21 cellular contexts compared by ENCODE assay signal in genomic region chr9:134600431-134600830, GRCh38. TPM values are rescaled to one million over a fixed set of nuclear protein-coding genes. Genes with fewer than 3 reads are reported as not detected.
"Had no signal": no experiment of that assay in that cellular context is flagged by ENCODE, and none has a peak within 500 bp of the region (broad histone marks: within the 10 kb centered on the region; RNA-seq: fewer than 3 reads in every experiment).

No MANE protein-coding gene starts in this region.

- H3K36me3 ChIP-seq: heart left ventricle, right lobe of liver, thyroid gland had no signal

- H3K27ac ChIP-seq: heart left ventricle, right lobe of liver, thyroid gland had no signal

- H3K4me1 ChIP-seq: right lobe of liver, thyroid gland had no signal

- H3K27me3 ChIP-seq: right lobe of liver, thyroid gland had no signal

- H3K4me3 ChIP-seq: heart left ventricle, mucosa of descending colon, right lobe of liver, thyroid gland had no signal

- DNase-seq: activated CD4-positive, alpha-beta T cell treated with anti-CD3 and anti-CD28 coated beads, Interleukin-2, amount 10 ng/mL, durations not matched to agents 7 days and 5 days; activated CD4-positive, CD25-positive, alpha-beta regulatory T cell treated with anti-CD3 and anti-CD28 coated beads, Interleukin-2, amount 50 U/mL, for 72 hours; activated CD8-positive, alpha-beta T cell treated with anti-CD3 and anti-CD28 coated beads for 36 hours; activated gamma-delta T cell treated with Interleukin-2 at 50 U/mL for 16 hours; activated naive CD4-positive, alpha-beta T cell treated with anti-CD3 and anti-CD28 coated beads, Interleukin-2, amount 50 U/mL, for 16 hours; activated T-cell treated with anti-CD3 and anti-CD28 coated beads, Interleukin-2, amount 50 U/mL, for 4 hours; amniotic stem cell; caudate nucleus; foreskin fibroblast; heart left ventricle; hypothalamus; immature natural killer cell; mucosa of descending colon; stimulated activated CD4-positive, alpha-beta T cell treated with anti-CD3 and anti-CD28 coated beads, Interleukin-4, amount 100 ng/mL, for 24 hours; stimulated activated naive CD8-positive, alpha-beta T cell treated with anti-CD3 and anti-CD28 coated beads, Interleukin-15, amount 100 ng/mL, for 72 hours; substantia nigra; T-helper 17 cell; T1000; thyroid gland had no signal

- H3K9me3 ChIP-seq: mucosa of descending colon, right lobe of liver, thyroid gland had no signal

RNA-seq across cellular contexts. Expression of gene COL5A1, which starts 41.2 kb away (rescaled TPM):
- total RNA-seq: natural killer cell treated with Interleukin-12 subunit alpha and Interleukin-12 subunit beta and Interleukin-15 and Interleukin-18, amount 100 ng/mL, for 72 hours had no signal
- polyA plus RNA-seq: immature natural killer cell had no signal
